In the genomic region with DNA sequence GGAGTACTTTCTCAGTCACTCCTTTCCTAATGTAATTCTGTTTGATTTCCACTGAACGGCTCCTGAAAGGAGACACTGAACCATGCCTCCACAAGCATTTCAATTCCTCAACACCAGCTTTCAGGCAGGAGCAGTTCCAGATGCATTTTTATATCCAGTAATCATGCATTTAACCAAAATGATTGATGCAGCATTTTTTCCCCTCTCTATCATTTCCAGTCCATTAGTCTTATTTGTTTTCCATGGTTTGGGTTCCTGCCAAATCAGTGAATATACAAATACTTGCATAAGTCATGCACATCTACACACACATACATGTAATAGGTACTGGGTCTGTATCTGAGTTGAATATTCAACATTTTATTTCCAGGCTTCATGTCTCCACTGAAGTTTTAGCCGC, we compare ENCODE assay signal across 23 cellular contexts.
DNase-seq lines count a peak whose midpoint lies in the region; ATAC-seq and TF ChIP-seq lines count a peak whose summit lies in the region.
"Had no signal": no experiment of that assay in that cellular context is flagged by ENCODE, and none has a peak within 500 bp of the region (broad histone marks: within the 10 kb centered on the region; RNA-seq: fewer than 3 reads in every experiment).

No MANE protein-coding gene starts in this region.

- no peak overlapping the region for H2BK5ac ChIP-seq in mesenchymal stem cell (ENCODE audit: low read depth, low read length, poor library complexity, severe bottlenecking)

- intact Hi-C loops in CD14-positive monocyte (cut with micrococcal nuclease): no loop called here

- H3K4ac ChIP-seq in mesenchymal stem cell (ENCODE audit: low read depth in 1 of 2, low read length in 2 of 2): no peak overlapping the region

- H3K23ac ChIP-seq in mesenchymal stem cell (ENCODE audit: low read length in 2 of 2): no peak overlapping the region

- no peaks in the 10 kb centered on the region for H3K36me3 ChIP-seq in mesenchymal stem cell (ENCODE audit: control insufficient read depth in 1 of 2, insufficient read depth in 2 of 2, low read depth in 1 of 2, low read length in 2 of 2)
- H3K36me3 ChIP-seq: gastroesophageal sphincter, left lung, spleen, suprapubic skin had no signal

- H3K27ac Mint-ChIP-seq in activated CD8-positive, alpha-beta T cell treated with anti-CD3 and anti-CD28 coated beads, Interleukin-2, amount 10 ng/mL, durations not matched to agents 7 days and 5 days: no peak overlapping the region
- no peak overlapping the region for H3K27ac Mint-ChIP-seq in CD14-positive monocyte
- H3K27ac Mint-ChIP-seq: activated CD8-positive, alpha-beta memory T cell treated with anti-CD3 and anti-CD28 coated beads, Interleukin-2, amount 10 ng/mL, durations not matched to agents 7 days and 5 days; B cell; effector memory CD8-positive, alpha-beta T cell had no signal

- POLR2A ChIA-PET in activated CD8-positive, alpha-beta T cell treated with anti-CD3 and anti-CD28 coated beads, Interleukin-2, amount 10 ng/mL, durations not matched to agents 7 days and 5 days (lab: Charles Lee): no interaction called here

- 65% methylated on average over 1 of the region's 2 CpGs for WGBS in mesenchymal stem cell

- no peaks in the 10 kb centered on the region for H3K27me3 ChIP-seq in mesenchymal stem cell (ENCODE audit: control insufficient read depth in 1 of 2, insufficient read depth in 1 of 2, low read length in 2 of 2)
- H3K27me3 ChIP-seq: gastroesophageal sphincter, left lung, spleen, suprapubic skin had no signal

- H2BK12ac ChIP-seq in mesenchymal stem cell (ENCODE audit: low read length in 2 of 2): no peak overlapping the region

- no peak overlapping the region for H2AFZ ChIP-seq in mesenchymal stem cell (ENCODE audit: low read depth, low read length)

- TF ChIP-seq CTCF in astrocyte of the spinal cord (IDR thresholded peaks at IDR 0.05; ENCODE audit: low read depth, low read length) (no peak), CD14-positive monocyte (IDR thresholded peaks at IDR 0.05) (no peak)

- H3K27ac ChIP-seq in mesenchymal stem cell (ENCODE audit: low read length, poor library complexity, severe bottlenecking): no peak overlapping the region
- H3K27ac ChIP-seq: gastroesophageal sphincter, left lung, spleen, suprapubic skin had no signal

- H4K91ac ChIP-seq in mesenchymal stem cell (ENCODE audit: low read length): no peak overlapping the region

- no peak overlapping the region for H3K9ac ChIP-seq in mesenchymal stem cell (ENCODE audit: low read length)

- peak; percentile 65 for DNase-seq in EL
- peak in 2 of 3 experiments; percentile 49 to 90 for DNase-seq in NCI-H1417 (lab: John Stamatoyannopoulos, UW)
- DNase-seq in astrocyte of the spinal cord (ENCODE audit: low read depth, low spot score): peak; percentile 18
- DNase-seq in mesenchymal stem cell: peak; percentile 43
- DNase-seq in SK-N-DZ (ENCODE audit: low spot score): no peak
- DNase-seq in activated CD8-positive, alpha-beta T cell treated with anti-CD3 and anti-CD28 coated beads, Interleukin-2, amount 10 ng/mL, durations not matched to agents 7 days and 5 days: no peak
- no peak for DNase-seq in CD14-positive monocyte (ENCODE audit: low spot score)
- DNase-seq: activated CD4-positive, alpha-beta T cell treated with anti-CD3 and anti-CD28 coated beads for 1 hour; activated CD8-positive, alpha-beta memory T cell treated with anti-CD3 and anti-CD28 coated beads, Interleukin-2, amount 10 ng/mL, durations not matched to agents 7 days and 5 days; activated effector memory CD4-positive, alpha-beta T cell treated with Interleukin-2 at 50 U/mL for 16 hours; anterior cingulate cortex; effector memory CD8-positive, alpha-beta T cell; left lung; NCI-H187 treated with DMSO at 0.1 percent for 48 hours; NCI-H524; OCI-M1; spleen; stimulated activated CD8-positive, alpha-beta memory T cell treated with anti-CD3 and anti-CD28 coated beads, Interleukin-4, amount 100 ng/mL, for 48 hours; T1000 had no signal

- no peak overlapping the region for H3K14ac ChIP-seq in mesenchymal stem cell (ENCODE audit: low read length in 2 of 2)

- in situ Hi-C loops in astrocyte of the spinal cord (cut with HindIII; ENCODE audit: low sequenced_read_pairs): no loop called here

- H3K9me3 Mint-ChIP-seq in activated CD8-positive, alpha-beta T cell treated with anti-CD3 and anti-CD28 coated beads, Interleukin-2, amount 10 ng/mL, durations not matched to agents 7 days and 5 days (ENCODE audit: insufficient read depth): no peaks in the 10 kb centered on the region
- H3K9me3 Mint-ChIP-seq in CD14-positive monocyte: peaks cover 0 to 2% (median 0%) of the 10 kb centered on the region in 7 donors
- H3K9me3 Mint-ChIP-seq: effector memory CD8-positive, alpha-beta T cell; neural crest cell had no signal

- H3K79me1 ChIP-seq in mesenchymal stem cell (replicated peaks; ENCODE audit: low read length, poor library complexity, severe bottlenecking): no peaks in the 10 kb centered on the region

- no peaks in the 10 kb centered on the region for H3K27me3 Mint-ChIP-seq in activated CD8-positive, alpha-beta T cell treated with anti-CD3 and anti-CD28 coated beads, Interleukin-2, amount 10 ng/mL, durations not matched to agents 7 days and 5 days (ENCODE audit: low read depth)
- H3K27me3 Mint-ChIP-seq in CD14-positive monocyte (ENCODE audit: low read depth in 3 of 3): peaks cover 0 to 2% (median 1%) of the 10 kb centered on the region in 3 donors
- H3K27me3 Mint-ChIP-seq: B cell had no signal

- no peak overlapping the region for H4K8ac ChIP-seq in mesenchymal stem cell (ENCODE audit: low read length)

- no peak overlapping the region for H2BK15ac ChIP-seq in mesenchymal stem cell (ENCODE audit: low read depth, poor library complexity, severe bottlenecking)

- H3K4me3 ChIP-seq in astrocyte of the spinal cord (ENCODE audit: low read depth, low read length) (no peak overlapping the region), mesenchymal stem cell (ENCODE audit: insufficient read depth in 1 of 2, low read depth in 1 of 2, low read length in 2 of 2) (no peak overlapping the region)
- H3K4me3 ChIP-seq: gastroesophageal sphincter, left lung, spleen, suprapubic skin had no signal

- H2BK120ac ChIP-seq in mesenchymal stem cell (ENCODE audit: low read depth, low read length): no peak overlapping the region

- no peak overlapping the region for H3K4me3 Mint-ChIP-seq in activated CD8-positive, alpha-beta T cell treated with anti-CD3 and anti-CD28 coated beads, Interleukin-2, amount 10 ng/mL, durations not matched to agents 7 days and 5 days
- no peak overlapping the region for H3K4me3 Mint-ChIP-seq in CD14-positive monocyte
- H3K4me3 Mint-ChIP-seq: activated CD8-positive, alpha-beta memory T cell treated with anti-CD3 and anti-CD28 coated beads, Interleukin-2, amount 10 ng/mL, durations not matched to agents 7 days and 5 days; B cell; effector memory CD8-positive, alpha-beta T cell; neural crest cell had no signal

- H3K36me3 Mint-ChIP-seq in activated CD8-positive, alpha-beta T cell treated with anti-CD3 and anti-CD28 coated beads, Interleukin-2, amount 10 ng/mL, durations not matched to agents 7 days and 5 days (ENCODE audit: low read depth): no peaks in the 10 kb centered on the region
- H3K36me3 Mint-ChIP-seq in CD14-positive monocyte: no peaks in the 10 kb centered on the region
- H3K36me3 Mint-ChIP-seq: activated CD8-positive, alpha-beta memory T cell treated with anti-CD3 and anti-CD28 coated beads, Interleukin-2, amount 10 ng/mL, durations not matched to agents 7 days and 5 days had no signal

- CTCF ChIA-PET in activated CD8-positive, alpha-beta T cell treated with anti-CD3 and anti-CD28 coated beads, Interleukin-2, amount 10 ng/mL, durations not matched to agents 7 days and 5 days (lab: Charles Lee): no interaction called here

- no peak overlapping the region for H3K4me2 ChIP-seq in mesenchymal stem cell (ENCODE audit: low read length, poor library complexity, severe bottlenecking)

- no peak for ATAC-seq in activated CD8-positive, alpha-beta T cell treated with anti-CD3 and anti-CD28 coated beads, Interleukin-2, amount 10 ng/mL, durations not matched to agents 7 days and 5 days
- ATAC-seq: activated CD8-positive, alpha-beta memory T cell treated with anti-CD3 and anti-CD28 coated beads, Interleukin-2, amount 10 ng/mL, durations not matched to agents 7 days and 5 days; effector memory CD8-positive, alpha-beta T cell; gastroesophageal sphincter; left lung had no signal

- no peaks in the 10 kb centered on the region for H3K4me1 Mint-ChIP-seq in activated CD8-positive, alpha-beta T cell treated with anti-CD3 and anti-CD28 coated beads, Interleukin-2, amount 10 ng/mL, durations not matched to agents 7 days and 5 days (ENCODE audit: low read depth)
- H3K4me1 Mint-ChIP-seq in CD14-positive monocyte: no peaks in the 10 kb centered on the region
- H3K4me1 Mint-ChIP-seq: activated CD8-positive, alpha-beta memory T cell treated with anti-CD3 and anti-CD28 coated beads, Interleukin-2, amount 10 ng/mL, durations not matched to agents 7 days and 5 days; B cell had no signal

- H3K18ac ChIP-seq in mesenchymal stem cell (ENCODE audit: low read depth in 1 of 2, low read length in 2 of 2): no peak overlapping the region

- no peaks in the 10 kb centered on the region for H3K9me3 ChIP-seq in mesenchymal stem cell (ENCODE audit: control insufficient read depth, low read length)
- H3K9me3 ChIP-seq: gastroesophageal sphincter, left lung, spleen, suprapubic skin had no signal

- H2AK5ac ChIP-seq in mesenchymal stem cell (ENCODE audit: low read length, severe bottlenecking): no peak overlapping the region

- H3K4me1 ChIP-seq in mesenchymal stem cell (ENCODE audit: control insufficient read depth, insufficient read depth, low read depth, low read length): no peaks in the 10 kb centered on the region
- H3K4me1 ChIP-seq: gastroesophageal sphincter, left lung, spleen, suprapubic skin had no signal

Comparison
In these comparisons a context has a peak if more than half of its experiments do, and no peak if none do; other contexts are left out.
1. DNase-seq: peak in EL (single experiment), NCI-H1417 (2 of 3), astrocyte of the spinal cord (single experiment) and mesenchymal stem cell (single experiment); none in SK-N-DZ (single experiment), activated CD8-positive, alpha-beta T cell treated with anti-CD3 and anti-CD28 coated beads, Interleukin-2, amount 10 ng/mL, durations not matched to agents 7 days and 5 days (single experiment) and CD14-positive monocyte (single experiment).